In the genomic region with DNA sequence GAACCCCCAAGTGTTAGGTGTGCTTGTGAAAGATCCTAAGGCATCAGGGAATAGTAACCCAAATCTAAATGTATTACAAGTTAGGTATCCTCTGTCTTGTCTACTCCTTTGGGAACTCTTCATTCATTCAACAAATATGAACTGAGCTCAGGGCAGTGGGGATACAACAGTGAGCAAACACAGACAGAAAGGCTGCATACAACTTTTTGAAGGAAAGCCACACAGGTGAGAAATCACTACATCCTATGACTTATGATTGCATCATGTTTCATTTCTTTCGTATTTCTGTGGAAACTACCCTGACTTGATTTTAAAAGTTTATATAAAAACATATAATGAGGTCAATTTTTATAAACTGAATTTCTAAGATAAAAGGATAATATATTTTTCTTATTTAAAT, we compare ENCODE assay signal across 22 cellular contexts.
"Had no signal": no experiment of that assay in that cellular context is flagged by ENCODE, and none has a peak within 500 bp of the region (broad histone marks: within the 10 kb centered on the region; RNA-seq: fewer than 3 reads in every experiment).

No MANE protein-coding gene starts in this region.

- H3K27me3 ChIP-seq: gastrocnemius medialis, ovary, right lobe of liver, stomach, thyroid gland, vagina had no signal

- FAIRE-seq: endothelial cell of umbilical vein, keratinocyte, small intestine had no signal

- ATAC-seq: gastrocnemius medialis; left ventricle myocardium superior; natural killer cell; right lobe of liver; stimulated activated naive B cell treated with anti-CD40 and anti-IgM and Interleukin-4, amounts not matched to agents 10 μg/mL and 1 μg/mL and 100 μg/mL, for 72 hours had no signal

- H3K27me3 Mint-ChIP-seq: memory B cell; stimulated activated naive B cell treated with anti-CD40 and anti-IgM and Interleukin-4, amounts not matched to agents 10 μg/mL and 1 μg/mL and 100 μg/mL, for 72 hours had no signal

- H3K4me3 ChIP-seq: coronary artery, gastrocnemius medialis, lung, ovary, right lobe of liver, stomach, thyroid gland, vagina had no signal

- H3K9me3 ChIP-seq: gastrocnemius medialis, ovary, right lobe of liver, stomach, thyroid gland, vagina had no signal

- H3K36me3 ChIP-seq: gastrocnemius medialis, ovary, right lobe of liver, thyroid gland, vagina had no signal

- H3K4me1 Mint-ChIP-seq: memory B cell; natural killer cell; stimulated activated naive B cell treated with anti-CD40 and anti-IgM and Interleukin-4, amounts not matched to agents 10 μg/mL and 1 μg/mL and 100 μg/mL, for 72 hours had no signal

- H3K4me3 Mint-ChIP-seq: memory B cell; natural killer cell; stimulated activated naive B cell treated with anti-CD40 and anti-IgM and Interleukin-4, amounts not matched to agents 10 μg/mL and 1 μg/mL and 100 μg/mL, for 72 hours had no signal

- H3K9me3 Mint-ChIP-seq: memory B cell; natural killer cell; stimulated activated naive B cell treated with anti-CD40 and anti-IgM and Interleukin-4, amounts not matched to agents 10 μg/mL and 1 μg/mL and 100 μg/mL, for 72 hours had no signal

- H3K4me1 ChIP-seq: gastrocnemius medialis, right lobe of liver, stomach, thyroid gland, vagina had no signal

- DNase-seq: dermis blood vessel endothelial cell; effector memory CD4-positive, alpha-beta T cell; gastrocnemius medialis; head of caudate nucleus; left ventricle myocardium superior; natural killer cell; occipital lobe; ovary; right lobe of liver; small intestine; stimulated activated CD4-positive, alpha-beta T cell treated with anti-CD3 and anti-CD28 coated beads, Interleukin-15, amount 100 ng/mL, for 24 hours; stimulated activated CD4-positive, alpha-beta T cell treated with anti-CD3 and anti-CD28 coated beads, Interleukin-2, amount 100 ng/mL, for 48 hours; stimulated activated naive B cell treated with anti-CD40 and anti-IgM and Interleukin-4, amounts not matched to agents 10 μg/mL and 1 μg/mL and 100 μg/mL, for 72 hours; stomach; thyroid gland; trophoblast cell had no signal

- H3K36me3 Mint-ChIP-seq: natural killer cell had no signal

- H3K27ac ChIP-seq: coronary artery, gastrocnemius medialis, ovary, right lobe of liver, stomach, thyroid gland, vagina had no signal

- H3K27ac Mint-ChIP-seq: memory B cell; natural killer cell; stimulated activated naive B cell treated with anti-CD40 and anti-IgM and Interleukin-4, amounts not matched to agents 10 μg/mL and 1 μg/mL and 100 μg/mL, for 72 hours had no signal
